ENCODE assay signal across 7 cellular contexts in the genomic region with DNA sequence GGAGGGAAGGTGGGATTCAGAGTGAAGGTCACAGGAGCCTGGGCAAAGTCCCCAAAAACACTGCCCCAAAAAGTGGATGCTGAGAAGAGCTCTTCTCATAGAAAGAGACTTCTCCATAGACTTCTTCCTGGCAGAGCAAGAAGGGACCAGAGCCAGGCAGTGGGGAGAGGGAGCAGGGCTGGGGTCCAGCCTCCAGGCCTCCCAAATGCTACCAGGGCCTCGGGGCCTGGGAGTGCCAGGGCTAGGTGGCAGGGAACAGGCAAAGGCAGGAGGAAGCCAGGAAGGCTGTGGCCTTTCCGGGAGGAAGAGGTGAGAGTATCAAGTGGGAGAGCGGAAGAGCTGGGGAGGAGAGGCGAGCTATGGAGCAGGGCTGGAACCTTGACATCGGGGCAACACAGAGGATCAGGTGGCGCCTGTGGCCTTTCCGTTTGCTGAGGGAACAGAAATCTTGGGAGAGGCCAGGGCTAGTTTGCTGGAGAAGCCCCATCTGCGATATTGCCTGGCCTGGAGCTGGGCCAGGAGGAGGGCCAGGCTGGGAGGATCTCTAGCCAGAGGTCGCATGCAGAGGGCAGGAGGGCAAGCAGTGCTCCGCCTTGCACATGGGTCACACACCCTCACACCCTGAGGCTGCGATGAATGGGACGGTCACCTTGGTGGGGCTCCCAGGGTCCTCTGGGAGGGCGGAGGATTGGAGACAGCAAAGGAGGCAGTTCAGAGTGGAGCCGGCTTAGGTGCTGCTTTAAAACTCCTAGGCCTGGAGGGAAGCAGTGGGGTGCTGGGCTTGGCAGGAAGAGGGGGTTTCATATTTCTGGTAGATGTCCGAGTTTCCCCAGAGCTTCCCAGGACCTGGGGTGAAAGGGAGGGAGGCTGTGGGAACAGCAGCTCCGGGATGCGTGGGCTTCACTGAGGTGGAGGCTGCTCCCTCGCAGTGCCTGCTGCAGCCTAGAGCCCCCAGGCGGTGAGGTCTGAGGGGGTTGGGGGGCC. TPM values are rescaled to one million over a fixed set of nuclear protein-coding genes. Genes with fewer than 3 reads are reported as not detected.
A peak's percentile ranks its signal among the peaks of the same experiment; 100 is the strongest.
DNase-seq lines count a peak whose midpoint lies in the region; ATAC-seq and TF ChIP-seq lines count a peak whose summit lies in the region.
"Had no signal": no experiment of that assay in that cellular context is flagged by ENCODE, and none has a peak within 500 bp of the region (broad histone marks: within the 10 kb centered on the region; RNA-seq: fewer than 3 reads in every experiment).

No MANE protein-coding gene starts in this region.

- H3K36me3 ChIP-seq in prostate gland: no peaks in the 10 kb centered on the region

- DNase-seq in fibroblast of villous mesenchyme (ENCODE audit: low read depth) (no peak), prostate gland (ENCODE audit: low spot score) (no peak), head of caudate nucleus (no peak), AG08395 (ENCODE audit: low spot score) (no peak)

- TF ChIP-seq RAD21 in Ishikawa (IDR thresholded peaks at IDR 0.05; ENCODE audit: low read depth): no peak

- intact Hi-C loops in prostate gland (cut with DNase I) (no loop called here), head of caudate nucleus (cut with DNase I) (no loop called here)

- no peaks in the 10 kb centered on the region for H3K27me3 ChIP-seq in prostate gland (replicated peaks; ENCODE audit: insufficient read depth)

- H3K27ac ChIP-seq in prostate gland: peak overlapping the region; percentile 70 to 78
- H3K27ac ChIP-seq: KMS-11 had no signal

- peaks cover 15% of the 10 kb centered on the region for H3K4me1 ChIP-seq in prostate gland (replicated peaks)

- H3K4me3 ChIP-seq in fibroblast of villous mesenchyme (ENCODE audit: low read depth, low read length) (peak overlapping the region; percentile 25), prostate gland (no peak overlapping the region)

- no peak for TF ChIP-seq POLR2A in prostate gland (IDR thresholded peaks at IDR 0.05)

- TF ChIP-seq EP300 in Ishikawa (IDR thresholded peaks at IDR 0.05; ENCODE audit: borderline replicate concordance): peak; percentile 59; the same call in 1 of the 2 replicates

- 54% methylated on average over 19 of the region's 19 CpGs for WGBS in prostate gland

- TF ChIP-seq CTCF in fibroblast of villous mesenchyme (IDR thresholded peaks at IDR 0.05; ENCODE audit: insufficient read depth, low read depth, low read length) (no peak), prostate gland (IDR thresholded peaks at IDR 0.05) (no peak)

- no peaks in the 10 kb centered on the region for H3K9me3 ChIP-seq in prostate gland

- ATAC-seq in GM21528 (IDR thresholded peaks at IDR 0.05; ENCODE audit: low FRiP score, unreplicated experiment): no peak

TF ChIP-seq in Ishikawa, 13 proteins besides CTCF, POLR2A, EP300 and RAD21:
- TF ChIP-seq TEAD4 (IDR thresholded peaks at IDR 0.05): no peak
- TF ChIP-seq FOXM1 (IDR thresholded peaks at IDR 0.05; ENCODE audit: borderline replicate concordance, low read depth): no peak
- TF ChIP-seq TAF1 (IDR thresholded peaks at IDR 0.05; ENCODE audit: low read depth): no peak
- TF ChIP-seq, protein P1, sequence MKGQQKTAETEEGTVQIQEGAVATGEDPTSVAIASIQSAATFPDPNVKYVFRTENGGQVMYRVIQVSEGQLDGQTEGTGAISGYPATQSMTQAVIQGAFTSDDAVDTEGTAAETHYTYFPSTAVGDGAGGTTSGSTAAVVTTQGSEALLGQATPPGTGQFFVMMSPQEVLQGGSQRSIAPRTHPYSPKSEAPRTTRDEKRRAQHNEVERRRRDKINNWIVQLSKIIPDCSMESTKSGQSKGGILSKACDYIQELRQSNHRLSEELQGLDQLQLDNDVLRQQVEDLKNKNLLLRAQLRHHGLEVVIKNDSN (IDR thresholded peaks at IDR 0.05): no peak
- TF ChIP-seq ZBTB7A (IDR thresholded peaks at IDR 0.05; ENCODE audit: low read depth): peak; percentile 91
- no peak for TF ChIP-seq CREB1 (IDR thresholded peaks at IDR 0.05; ENCODE audit: low read depth)
- TF ChIP-seq CEBPB (IDR thresholded peaks at IDR 0.05): no peak
- peak; percentile 89 for TF ChIP-seq NFIC (IDR thresholded peaks at IDR 0.05)
- TF ChIP-seq, protein P2, sequence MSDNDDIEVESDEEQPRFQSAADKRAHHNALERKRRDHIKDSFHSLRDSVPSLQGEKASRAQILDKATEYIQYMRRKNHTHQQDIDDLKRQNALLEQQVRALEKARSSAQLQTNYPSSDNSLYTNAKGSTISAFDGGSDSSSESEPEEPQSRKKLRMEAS (IDR thresholded peaks at IDR 0.05): peak; percentile 82
- TF ChIP-seq REST (IDR thresholded peaks at IDR 0.05; ENCODE audit: low read depth): no peak
- TF ChIP-seq EGR1 (IDR thresholded peaks at IDR 0.05): no peak
- TF ChIP-seq TCF12 (IDR thresholded peaks at IDR 0.05; ENCODE audit: low read depth): no peak; the same call in 1 of the 2 replicates
- peak; percentile 15; the same call in 1 of the 2 replicates for TF ChIP-seq YY1 (IDR thresholded peaks at IDR 0.05; ENCODE audit: low read depth)
TF ChIP-seq in Ishikawa: peak in this region for 4.

RNA-seq across cellular contexts. Expression of gene SLC16A5, which starts 3.4 kb away (rescaled TPM):
- total RNA-seq in fibroblast of villous mesenchyme: 5.6 and 6.4 TPM in 2 replicates
- 10 to 100 TPM; 65.0 to 66.4 TPM for total RNA-seq in prostate gland

RNA-seq across cellular contexts. Expression of gene ARMC7, which starts 18.6 kb away (rescaled TPM):
- 2.6 and 3.0 TPM in 2 replicates for total RNA-seq in fibroblast of villous mesenchyme
- 10 to 100 TPM; 13.6 to 15.1 TPM for total RNA-seq in prostate gland

RNA-seq across cellular contexts. Expression of gene NT5C, which starts 40.4 kb away (rescaled TPM):
- total RNA-seq in fibroblast of villous mesenchyme: 40.2 and 98.2 TPM in 2 replicates
- 100 to 1,000 TPM; 120 to 166 TPM for total RNA-seq in prostate gland

RNA-seq across cellular contexts. Expression of gene KCTD2, which starts 44.1 kb away (rescaled TPM):
- 16.4 and 22.5 TPM in 2 replicates for total RNA-seq in fibroblast of villous mesenchyme
- total RNA-seq in prostate gland: 100 to 1,000 TPM in 1 of 2 donors, 10 to 100 TPM in 1; 24.4 to 104 TPM

RNA-seq across cellular contexts. Expression of gene ATP5PD, which starts 44.4 kb away (rescaled TPM):
- total RNA-seq in fibroblast of villous mesenchyme (275 and 323 TPM in 2 replicates), prostate gland (100 to 1,000 TPM; 116 to 201 TPM)
